28 cellular contexts compared by ENCODE assay signal in genomic region chr5:79893485-79893884, GRCh38.
"Had no signal": no experiment of that assay in that cellular context is flagged by ENCODE, and none has a peak within 500 bp of the region (broad histone marks: within the 10 kb centered on the region; RNA-seq: fewer than 3 reads in every experiment).

No MANE protein-coding gene starts in this region.

- H3K36me3 ChIP-seq: neural progenitor cell, ovary, spleen, suprapubic skin, tibial artery, transverse colon, upper lobe of right lung, uterus had no signal

- H3K27me3 ChIP-seq: neural progenitor cell, ovary, testis, uterus had no signal

- H3K27ac ChIP-seq: neural progenitor cell, ovary, parathyroid adenoma, psoas muscle, skin epidermis, spleen, suprapubic skin, testis, tibial artery, transverse colon, upper lobe of right lung, uterus had no signal

- H2AFZ ChIP-seq: neural progenitor cell, parathyroid adenoma had no signal

- H3K4me3 ChIP-seq: neural progenitor cell, ovary, psoas muscle, skin epidermis, smooth muscle cell, spleen, suprapubic skin, testis, tibial artery, transverse colon, upper lobe of right lung, uterus had no signal

- H3K79me2 ChIP-seq: parathyroid adenoma had no signal

- H3K9me3 ChIP-seq: ovary, psoas muscle, suprapubic skin, testis, tibial artery, transverse colon, upper lobe of right lung, uterus had no signal

- H3K4me1 ChIP-seq: neural progenitor cell, parathyroid adenoma, psoas muscle, spleen, suprapubic skin, testis, tibial artery, transverse colon, upper lobe of right lung, uterus had no signal

- H3K9ac ChIP-seq: neural progenitor cell, parathyroid adenoma had no signal

- DNase-seq: natural killer cell; occipital lobe; ovary; posterior cingulate gyrus; psoas muscle; right cardiac atrium; spleen; stimulated activated CD4-positive, alpha-beta T cell treated with anti-CD3 and anti-CD28 coated beads, Interleukin-12 subunit alpha, Interleukin-12 subunit beta, amount 100 ng/mL, for 4 hours; stimulated activated CD4-positive, alpha-beta T cell treated with anti-CD3 and anti-CD28 coated beads, Interleukin-1b, Interleukin-23, amount 100 ng/mL, for 48 hours; stimulated activated CD4-positive, alpha-beta T cell treated with anti-CD3 and anti-CD28 coated beads, Interleukin-4, amount 100 ng/mL, for 1 hour; stimulated activated CD4-positive, alpha-beta T cell treated with anti-CD3 and anti-CD28 coated beads, Interleukin-4, amount 100 ng/mL, for 4 hours; stimulated activated CD8-positive, alpha-beta memory T cell treated with anti-CD3 and anti-CD28 coated beads, Interleukin-4, amount 100 ng/mL, for 48 hours; stimulated activated naive CD4-positive, alpha-beta T cell; stimulated activated naive CD8-positive, alpha-beta T cell treated with anti-CD3 and anti-CD28 coated beads, Interleukin-15, amount 100 ng/mL, for 72 hours; stimulated activated naive CD8-positive, alpha-beta T cell treated with anti-CD3 and anti-CD28 coated beads, Interleukin-15, Interleukin-2, amounts not matched to agents 100 U/mL and 50 U/mL, for 24 hours; substantia nigra; testis; tibial artery; transverse colon; upper lobe of right lung; uterus had no signal

- ATAC-seq: natural killer cell; psoas muscle; right cardiac atrium; sciatic nerve; stimulated activated memory B cell treated with anti-CD40 and anti-IgM and Interleukin-4, amounts not matched to agents 10 μg/mL and 1 μg/mL and 100 μg/mL, for 72 hours; stimulated activated naive CD8-positive, alpha-beta T cell treated with anti-CD3 and anti-CD28 coated beads, Interleukin-15, amount 100 ng/mL, for 72 hours; stimulated activated naive CD8-positive, alpha-beta T cell treated with anti-CD3 and anti-CD28 coated beads, Interleukin-15, Interleukin-2, amounts not matched to agents 100 U/mL and 50 U/mL, for 24 hours; upper lobe of right lung had no signal

- H3K4me2 ChIP-seq: neural progenitor cell, smooth muscle cell had no signal
